ENCODE assay signal across 20 cellular contexts in genomic region chr11:35484435-35484834, GRCh38. TPM values are rescaled to one million over a fixed set of nuclear protein-coding genes. Genes with fewer than 3 reads are reported as not detected.
A peak's percentile ranks its signal among the peaks of the same experiment; 100 is the strongest.
DNase-seq lines count a peak whose midpoint lies in the region; ATAC-seq, FAIRE-seq and TF ChIP-seq lines count a peak whose summit lies in the region.
"Had no signal": no experiment of that assay in that cellular context is flagged by ENCODE, and none has a peak within 500 bp of the region (broad histone marks: within the 10 kb centered on the region; RNA-seq: fewer than 3 reads in every experiment).

No MANE protein-coding gene starts in this region.

- peaks cover 38% of the 10 kb centered on the region for H3K4me1 ChIP-seq in osteoblast (ENCODE audit: insufficient read depth, low read length)
- H3K4me1 ChIP-seq: BLaER1, left ventricle myocardium inferior, SJCRH30 had no signal

- FAIRE-seq in bronchial epithelial cell (lab: Jason Lieb, UNC): no peak

- no peaks in the 10 kb centered on the region for H3K36me3 Mint-ChIP-seq in activated naive CD8-positive, alpha-beta T cell treated with anti-CD3 and anti-CD28 coated beads, Interleukin-2, amount 50 U/mL, for 24 hours (ENCODE audit: low read depth)

- H3K4me3 Mint-ChIP-seq in activated naive CD8-positive, alpha-beta T cell treated with anti-CD3 and anti-CD28 coated beads, Interleukin-2, amount 50 U/mL, for 24 hours: no peak overlapping the region
- H3K4me3 Mint-ChIP-seq: endodermal cell had no signal

- H3K27me3 ChIP-seq in bronchial epithelial cell (ENCODE audit: control insufficient read depth, insufficient read depth, low read length) (peaks cover 3% of the 10 kb centered on the region), osteoblast (ENCODE audit: insufficient read depth, low read length) (no peaks in the 10 kb centered on the region)
- H3K27me3 ChIP-seq: BLaER1, SJCRH30 had no signal

- DNase-seq in EH (ENCODE audit: low read depth): peak; percentile 90
- peak; percentile 30 for DNase-seq in NCI-H82 (lab: John Stamatoyannopoulos, UW)
- peak; percentile 48 for DNase-seq in bronchial epithelial cell (ENCODE audit: low read depth)
- peak; percentile 51 for DNase-seq in osteoblast (ENCODE audit: insufficient read length, low spot score, missing footprints)
- no peak for DNase-seq in occipital lobe (lab: John Stamatoyannopoulos, UW)
- no peak for DNase-seq in MV-4-11 (lab: John Stamatoyannopoulos, UW)
- DNase-seq in activated naive CD8-positive, alpha-beta T cell treated with anti-CD3 and anti-CD28 coated beads, Interleukin-2, amount 50 U/mL, for 24 hours: no peak
- DNase-seq: activated CD4-positive, alpha-beta T cell treated with anti-CD3 and anti-CD28 coated beads for 1 hour; DMS 273 treated with DMSO at 0.1 percent for 48 hours; endodermal cell; KBM-7; left ventricle myocardium inferior; NCI-H1436; NCI-H446; SJCRH30; stimulated activated CD4-positive, alpha-beta T cell treated with anti-CD3 and anti-CD28 coated beads, Interleukin-4, amount 100 ng/mL, for 24 hours had no signal

- ATAC-seq in GM21526 (IDR thresholded peaks at IDR 0.05; ENCODE audit: low FRiP score, unreplicated experiment): no peak
- ATAC-seq in activated naive CD8-positive, alpha-beta T cell treated with anti-CD3 and anti-CD28 coated beads, Interleukin-2, amount 50 U/mL, for 24 hours: no peak

- H3K27ac Mint-ChIP-seq in activated naive CD8-positive, alpha-beta T cell treated with anti-CD3 and anti-CD28 coated beads, Interleukin-2, amount 50 U/mL, for 24 hours: no peak overlapping the region
- H3K27ac Mint-ChIP-seq: activated T-helper 2 cell treated with anti-CD3 and anti-CD28 coated beads, Interferon-gamma antibody, Interleukin-2, Interleukin-4, amounts not matched to agents 10 μg/mL and 5 μg/mL and 100 μg/mL, durations not matched to agents 14 hours and 24 hours and 36 hours; endodermal cell had no signal

- H3K79me2 ChIP-seq in osteoblast (ENCODE audit: insufficient read depth, low read length): no peaks in the 10 kb centered on the region

- peaks cover 18% of the 10 kb centered on the region for H3K9me3 Mint-ChIP-seq in activated naive CD8-positive, alpha-beta T cell treated with anti-CD3 and anti-CD28 coated beads, Interleukin-2, amount 50 U/mL, for 24 hours

- H3K27me3 Mint-ChIP-seq in activated naive CD8-positive, alpha-beta T cell treated with anti-CD3 and anti-CD28 coated beads, Interleukin-2, amount 50 U/mL, for 24 hours: peaks cover 52% of the 10 kb centered on the region

- H3K4me2 ChIP-seq in osteoblast (ENCODE audit: insufficient read depth, low read length): peak overlapping the region; percentile 58
- H3K4me2 ChIP-seq: BLaER1 had no signal

- H3K4me1 Mint-ChIP-seq in activated naive CD8-positive, alpha-beta T cell treated with anti-CD3 and anti-CD28 coated beads, Interleukin-2, amount 50 U/mL, for 24 hours: no peaks in the 10 kb centered on the region

- H3K9me3 ChIP-seq in osteoblast (ENCODE audit: low read depth, low read length): peaks cover 3% of the 10 kb centered on the region
- H3K9me3 ChIP-seq: SJCRH30 had no signal

- TF ChIP-seq CTCF in bronchial epithelial cell (IDR thresholded peaks at IDR 0.05; ENCODE audit: insufficient read depth, low read length, severe bottlenecking): no peak
- no peak for TF ChIP-seq CTCF in osteoblast (IDR thresholded peaks at IDR 0.05; ENCODE audit: extremely low read depth, low read depth, low read length)

- no peak overlapping the region for H2AFZ ChIP-seq in osteoblast (ENCODE audit: low read length)

- H3K36me3 ChIP-seq in bronchial epithelial cell (ENCODE audit: control insufficient read depth, insufficient read depth, low read length): no peaks in the 10 kb centered on the region
- H3K36me3 ChIP-seq in osteoblast (ENCODE audit: insufficient read depth, low read length): no peaks in the 10 kb centered on the region
- H3K36me3 ChIP-seq: BLaER1, left ventricle myocardium inferior, SJCRH30 had no signal

- peak overlapping the region; percentile 75 for H3K27ac ChIP-seq in osteoblast (ENCODE audit: low read depth, low read length)
- H3K27ac ChIP-seq: BLaER1, HL-60, left ventricle myocardium inferior, SJCRH30 had no signal

- peaks cover 4% of the 10 kb centered on the region for H4K20me1 ChIP-seq in osteoblast (ENCODE audit: insufficient read depth, low read length)
- H4K20me1 ChIP-seq: BLaER1 had no signal

- H3K4me3 ChIP-seq in bronchial epithelial cell (ENCODE audit: low read depth, low read length) (no peak overlapping the region), osteoblast (ENCODE audit: insufficient read depth, low read length) (peak overlapping the region; percentile 18)
- H3K4me3 ChIP-seq: BLaER1, left ventricle myocardium inferior, SJCRH30 had no signal

RNA-seq across cellular contexts. Expression of gene PAMR1, which starts 41.0 kb away (rescaled TPM):
- total RNA-seq in bronchial epithelial cell (3.1 and 5.3 TPM in 2 replicates), osteoblast (49.9 and 60.7 TPM in 2 replicates), occipital lobe (3.0 TPM)
- total RNA-seq: activated T-helper 2 cell treated with anti-CD3 and anti-CD28 coated beads, Interferon-gamma antibody, Interleukin-2, Interleukin-4, amounts not matched to agents 10 μg/mL and 5 μg/mL and 100 μg/mL, durations not matched to agents 14 hours and 24 hours and 36 hours had no signal

Comparison
In these comparisons a context has a peak if more than half of its experiments do, and no peak if none do; other contexts are left out.
1. DNase-seq: peak in EH (single experiment), NCI-H82 (single experiment), bronchial epithelial cell (single experiment) and osteoblast (single experiment); none in occipital lobe (single experiment), MV-4-11 (single experiment) and activated naive CD8-positive, alpha-beta T cell treated with anti-CD3 and anti-CD28 coated beads, Interleukin-2, amount 50 U/mL, for 24 hours (single experiment).